9 cellular contexts compared by ENCODE assay signal in genomic region chr1:95042286-95042685, GRCh38. TPM values are rescaled to one million over a fixed set of nuclear protein-coding genes. Genes with fewer than 3 reads are reported as not detected.
DNase-seq lines count a peak whose midpoint lies in the region; ATAC-seq and TF ChIP-seq lines count a peak whose summit lies in the region.
"Had no signal": no experiment of that assay in that cellular context is flagged by ENCODE, and none has a peak within 500 bp of the region (broad histone marks: within the 10 kb centered on the region; RNA-seq: fewer than 3 reads in every experiment).

No MANE protein-coding gene starts in this region.

- POLR2A ChIA-PET in PC-3 (lab: Charles Lee; ENCODE audit: unreplicated experiment): interaction anchor here (0.6 to 1.0 kb wide), 2 partner anchors 188 to 191 kb away, joined by 4 to 13 read pairs; partner anchors contain the start of gene RWDD3

- H3K4me3 ChIP-seq in left lung (no peak overlapping the region), smooth muscle cell (no peak overlapping the region), PC-3 (ENCODE audit: low read length) (no peak overlapping the region)
- H3K4me3 ChIP-seq: mucosa of descending colon had no signal

- peak overlapping the region; percentile 3 for H2AFZ ChIP-seq in smooth muscle cell (ENCODE audit: low read depth)
- H2AFZ ChIP-seq in PC-3 (ENCODE audit: low read length): no peak overlapping the region

- H3K9ac ChIP-seq in smooth muscle cell (ENCODE audit: low read depth): no peak overlapping the region
- no peak overlapping the region for H3K9ac ChIP-seq in PC-3 (ENCODE audit: low read length)

- DNase-seq in LHCN-M2 (ENCODE audit: low read depth) (peak; percentile 38), epidermal melanocyte (ENCODE audit: insufficient read length, low spot score) (peak; percentile 43), left lung (no peak), smooth muscle cell (lab: John Stamatoyannopoulos, UW; ENCODE audit: unreplicated experiment) (no peak), PC-3 (no peak), EL (no peak), Kasumi-1 (lab: John Stamatoyannopoulos, UW) (no peak)

- H3F3A ChIP-seq in smooth muscle cell (ENCODE audit: low read depth) (no peaks in the 10 kb centered on the region), PC-3 (ENCODE audit: low read length, unreplicated experiment) (peaks cover 11% of the 10 kb centered on the region)

- 63% methylated on average over 3 of the region's 3 CpGs for WGBS in smooth muscle cell (ENCODE audit: low lambda C conversion rate)

- no TSS peak for BruUV-seq in PC-3 (replicated peaks; lab: Mats Ljungman, UMichigan)

- no peaks in the 10 kb centered on the region for H3K27me3 ChIP-seq in left lung
- no peaks in the 10 kb centered on the region for H3K27me3 ChIP-seq in smooth muscle cell (ENCODE audit: low read depth)
- no peaks in the 10 kb centered on the region for H3K27me3 ChIP-seq in PC-3 (ENCODE audit: low read length)

- no peak for TF ChIP-seq CTCF in left lung (IDR thresholded peaks at IDR 0.05)
- TF ChIP-seq CTCF in smooth muscle cell (IDR thresholded peaks at IDR 0.05; ENCODE audit: borderline replicate concordance, insufficient read depth, poor library complexity, severe bottlenecking): no peak
- no peak for TF ChIP-seq CTCF in PC-3 (conservative IDR thresholded peaks at IDR 0.05; ENCODE audit: low read depth, low read length)

- peak overlapping the region; percentile 51 to 78 for H3K27ac ChIP-seq in left lung
- H3K27ac ChIP-seq in smooth muscle cell (ENCODE audit: low read depth): peak overlapping the region; percentile 10
- no peak overlapping the region for H3K27ac ChIP-seq in PC-3 (ENCODE audit: low read length)

- H3K9me2 ChIP-seq in PC-3 (replicated peaks; ENCODE audit: low read length): no peaks in the 10 kb centered on the region

- H3K4me2 ChIP-seq in smooth muscle cell: no peak overlapping the region
- H3K4me2 ChIP-seq in PC-3 (ENCODE audit: low read length): no peak overlapping the region

- H3K9me3 ChIP-seq in left lung (no peaks in the 10 kb centered on the region), smooth muscle cell (replicated peaks; ENCODE audit: low read depth) (no peaks in the 10 kb centered on the region), PC-3 (ENCODE audit: low read length) (no peaks in the 10 kb centered on the region)
- H3K9me3 ChIP-seq: mucosa of descending colon had no signal

- no peaks in the 10 kb centered on the region for H4K20me1 ChIP-seq in smooth muscle cell (ENCODE audit: low read depth)
- no peaks in the 10 kb centered on the region for H4K20me1 ChIP-seq in PC-3 (ENCODE audit: low read length)

- no peak for ATAC-seq in left lung
- ATAC-seq in GM19463 (IDR thresholded peaks at IDR 0.05; ENCODE audit: unreplicated experiment): no peak
- ATAC-seq in PC-3: no peak

- H3K36me3 ChIP-seq in left lung (no peaks in the 10 kb centered on the region), smooth muscle cell (ENCODE audit: low read depth) (no peaks in the 10 kb centered on the region), PC-3 (ENCODE audit: low read depth, low read length) (no peaks in the 10 kb centered on the region)

- CTCF ChIA-PET in PC-3 (lab: Charles Lee): interaction anchor here (0.6 to 2.3 kb wide), 15 partner anchors 110 to 528 kb away, joined by 3 to 73 read pairs (median 4); partner anchors contain the start of genes CNN3 and RWDD3

- H3K4me1 ChIP-seq in left lung (peaks cover 0 to 28% of the 10 kb centered on the region in 2 donors), smooth muscle cell (ENCODE audit: low read depth) (no peaks in the 10 kb centered on the region), PC-3 (ENCODE audit: insufficient read depth, low read length) (peaks cover 34% of the 10 kb centered on the region)

- intact Hi-C loops in left lung (cut with DNase I): loop anchor here in 1 of 2 donors (2.0 kb wide), 1 partner anchor 187 kb away; no protein-coding TSS in a partner anchor
- intact Hi-C loops in PC-3 (cut with micrococcal nuclease): loop anchor here (2.0 to 10.0 kb wide), 6 partner anchors 60 to 507 kb away; partner anchors contain the start of genes RWDD3 and TLCD4

- peaks cover 5% of the 10 kb centered on the region for H3K79me2 ChIP-seq in smooth muscle cell (ENCODE audit: low read depth)
- 0 out of 2 replicates have a peak, but pooled peaks cover 6% of the 10 kb centered on the region for H3K79me2 ChIP-seq in PC-3 (ENCODE audit: low read length)

RNA-seq across cellular contexts. Expression of gene ALG14, which starts 30.5 kb away (rescaled TPM):
- total RNA-seq in LHCN-M2 (2014; rRNA removed) (1.5 and 2.7 TPM in 2 replicates), left lung (1 to 10 TPM; 5.1 to 7.9 TPM), smooth muscle cell (1.4 and 2.4 TPM in 2 replicates), PC-3 (2014; rRNA removed) (3.4 and 9.7 TPM in 2 replicates)
- 3.6 TPM for polyA plus RNA-seq in LHCN-M2 (2012)
- 5.5 and 6.9 TPM in 2 replicates for polyA plus RNA-seq in smooth muscle cell

Comparison
In these comparisons a context has a peak if more than half of its experiments do, and no peak if none do; other contexts are left out.
1. DNase-seq: peak in LHCN-M2 (single experiment) and epidermal melanocyte (single experiment); none in left lung (0 of 2), smooth muscle cell (single experiment), PC-3 (single experiment), EL (single experiment) and Kasumi-1 (0 of 2).